In genomic region chr1:154840557-154841176, GRCh38 we compare ENCODE assay signal across 10 cellular contexts. TPM values are rescaled to one million over a fixed set of nuclear protein-coding genes. Genes with fewer than 3 reads are reported as not detected.
DNase-seq lines count a peak whose midpoint lies in the region; ATAC-seq and TF ChIP-seq lines count a peak whose summit lies in the region.
"Had no signal": no experiment of that assay in that cellular context is flagged by ENCODE, and none has a peak within 500 bp of the region (broad histone marks: within the 10 kb centered on the region; RNA-seq: fewer than 3 reads in every experiment).

No MANE protein-coding gene starts in this region.

- intact Hi-C loops in thyroid gland (cut with DNase I) = no loop called here

- H3K27me3 ChIP-seq in H9 (ENCODE audit: insufficient read depth, low read length) (no peaks in the 10 kb centered on the region), skeletal muscle tissue (ENCODE audit: control insufficient read depth in 3 of 3, insufficient read depth in 3 of 3, low read length in 3 of 3) (no peaks in the 10 kb centered on the region), thyroid gland (no peaks in the 10 kb centered on the region)

- H3K56ac ChIP-seq in H9 (ENCODE audit: insufficient read length, low read depth, low read length) = no peak overlapping the region

- TF ChIP-seq POLR2A in thyroid gland (IDR thresholded peaks at IDR 0.05) = no peak

- no peak overlapping the region; the same call in 1 of the 2 replicates for H3K14ac ChIP-seq in H9 (ENCODE audit: insufficient read depth, low read length)

- no peak overlapping the region for H3T11ph ChIP-seq in H9 (ENCODE audit: low read length)

- no peak overlapping the region for H3K4ac ChIP-seq in H9 (ENCODE audit: low read depth, low read length)

- ATAC-seq in SK-N-SH treated with all-trans-retinoic acid at 6 μM for 48 hours (peak; percentile 65), HG03378 (IDR thresholded peaks at IDR 0.05; ENCODE audit: unreplicated experiment) (no peak)
- ATAC-seq: activated T-helper 17 cell treated with anti-CD3 and anti-CD28 coated beads, Interleukin-2, amount 50 U/mL, for 72 hours had no signal

- H3K36me3 ChIP-seq in skeletal muscle tissue (ENCODE audit: control insufficient read depth in 3 of 3, insufficient read depth in 3 of 3, low read length in 3 of 3) = no peaks in the 10 kb centered on the region
- H3K36me3 ChIP-seq in thyroid gland = no peaks in the 10 kb centered on the region

- no peaks in the 10 kb centered on the region for H3K79me2 ChIP-seq in H9 (ENCODE audit: insufficient read depth, low read length)

- no peaks in the 10 kb centered on the region for H3K23me2 ChIP-seq in H9 (ENCODE audit: insufficient read length, low read depth, low read length, poor library complexity, severe bottlenecking)

- TF ChIP-seq CTCF in H9 (conservative IDR thresholded peaks at IDR 0.05) (0 out of 3 replicates have a peak, but pooled peaks have one; percentile 10), thyroid gland (IDR thresholded peaks at IDR 0.05) (no peak)

- H3K4me1 ChIP-seq in H9 (ENCODE audit: insufficient read depth, low read length) (no peaks in the 10 kb centered on the region), skeletal muscle tissue (ENCODE audit: control insufficient read depth in 3 of 3, insufficient read depth in 3 of 3, low read length in 3 of 3) (peaks cover 61 to 83% (median 64%) of the 10 kb centered on the region in 3 donors), thyroid gland (peaks cover 8 to 21% of the 10 kb centered on the region in 2 donors)

- H3K9me3 Mint-ChIP-seq in H9 = no peaks in the 10 kb centered on the region
- H3K9me3 Mint-ChIP-seq: activated T-helper 17 cell treated with anti-CD3 and anti-CD28 coated beads, Interleukin-2, amount 50 U/mL, for 72 hours had no signal

- H3K36me3 Mint-ChIP-seq in H9 (ENCODE audit: insufficient read depth in 1 of 3, low read depth in 3 of 3) = no peaks in the 10 kb centered on the region

- H2BK120ac ChIP-seq in H9 (ENCODE audit: low read depth, low read length, poor library complexity, severe bottlenecking) = no peak overlapping the region

- H3K23ac ChIP-seq in H9 (ENCODE audit: insufficient read length, low read depth, low read length) = no peak overlapping the region

- no peak overlapping the region for H4K8ac ChIP-seq in H9 (replicated peaks; ENCODE audit: insufficient read length, low read depth, low read length)

- no peak overlapping the region for H3K18ac ChIP-seq in H9 (ENCODE audit: insufficient read length, low read depth, low read length)

- DNase-seq in H9 = no peak
- peak; percentile 19 for DNase-seq in kidney tubule cell (ENCODE audit: low spot score)
- no peak for DNase-seq in NCI-H748 (lab: John Stamatoyannopoulos, UW; ENCODE audit: unreplicated experiment)
- DNase-seq in thyroid gland = no peak
- DNase-seq: occipital lobe; stimulated activated CD4-positive, alpha-beta T cell treated with anti-CD3 and anti-CD28 coated beads, Interleukin-4, amount 100 ng/mL, for 4 hours had no signal

- H3K9ac ChIP-seq in H9 (ENCODE audit: extremely low read depth, insufficient read length, low read length) = no peak overlapping the region
- H3K9ac ChIP-seq in skeletal muscle tissue (ENCODE audit: low read depth in 1 of 3, low read length in 3 of 3) = no peak overlapping the region

- H3K9me3 ChIP-seq in H9 (ENCODE audit: control insufficient read depth, low read depth, low read length) = no peaks in the 10 kb centered on the region
- H3K9me3 ChIP-seq in skeletal muscle tissue (ENCODE audit: control insufficient read depth in 3 of 3, low read length in 3 of 3) = no peaks in the 10 kb centered on the region
- H3K9me3 ChIP-seq in thyroid gland = no peaks in the 10 kb centered on the region

- H3K27ac ChIP-seq in H9 (ENCODE audit: insufficient read length, low read depth, low read length) (no peak overlapping the region), skeletal muscle tissue (ENCODE audit: low read depth, low read length) (peak overlapping the region; percentile 30), thyroid gland (peak overlapping the region in 1 of 3 donors; percentile 38)

- H2BK5ac ChIP-seq in H9 (ENCODE audit: insufficient read length, low read length) = no peak overlapping the region

- H2AK5ac ChIP-seq in H9 (ENCODE audit: insufficient read length, low read length) = no peak overlapping the region

- peak overlapping the region in 2 of 3 experiments; percentile 18 to 85; a peak in 2 of 7 replicates for H3K27ac Mint-ChIP-seq in H9
- H3K27ac Mint-ChIP-seq: activated T-helper 17 cell treated with anti-CD3 and anti-CD28 coated beads, Interleukin-2, amount 50 U/mL, for 72 hours had no signal

- H4K5ac ChIP-seq in H9 (ENCODE audit: insufficient read length, low read depth, low read length) = no peak overlapping the region

- H2BK12ac ChIP-seq in H9 (ENCODE audit: insufficient read length, low read depth, low read length) = no peak overlapping the region

- no peaks in the 10 kb centered on the region for H3K79me1 ChIP-seq in H9 (ENCODE audit: insufficient read depth, low read depth, low read length, poor library complexity, severe bottlenecking)

- H4K91ac ChIP-seq in H9 (ENCODE audit: insufficient read length, low read depth, low read length) = no peak overlapping the region

- WGBS in H9 (ENCODE audit: extremely low coverage, insufficient read length, low lambda C conversion rate) = no CpG with 5 or more reads among the region's 12 CpGs
- 65 to 78% methylated on average over 10 to 11 of the region's 12 CpGs for WGBS in thyroid gland, 2 donors

- no peak overlapping the region for H2BK20ac ChIP-seq in H9 (ENCODE audit: low read depth, low read length, poor library complexity, severe bottlenecking)

- H3K4me3 Mint-ChIP-seq in H9 = peak overlapping the region in 1 of 2 experiments; percentile 35; a peak in 1 of 5 replicates
- H3K4me3 Mint-ChIP-seq: activated T-helper 17 cell treated with anti-CD3 and anti-CD28 coated beads, Interleukin-2, amount 50 U/mL, for 72 hours had no signal

- H3K4me1 Mint-ChIP-seq in H9 = peaks cover 18 to 41% of the 10 kb centered on the region in 2 experiments
- H3K4me1 Mint-ChIP-seq: activated T-helper 17 cell treated with anti-CD3 and anti-CD28 coated beads, Interleukin-2, amount 50 U/mL, for 72 hours had no signal

- H3K4me2 ChIP-seq in H9 (ENCODE audit: insufficient read depth, insufficient read length, low read length) = no peak overlapping the region

- H3K27me3 Mint-ChIP-seq in H9 (ENCODE audit: low read depth) = no peaks in the 10 kb centered on the region; the same call in 1 of the 2 replicates

- H2AFZ ChIP-seq in H9 (ENCODE audit: low read length) = no peak overlapping the region

- peak overlapping the region in 1 of 3 donors; percentile 6 for H3K4me3 ChIP-seq in skeletal muscle tissue (ENCODE audit: low read length in 3 of 3)
- no peak overlapping the region for H3K4me3 ChIP-seq in thyroid gland (replicated peaks in 1 of 3)

- H2BK15ac ChIP-seq in H9 (ENCODE audit: low read depth, low read length) = no peak overlapping the region

- no peaks in the 10 kb centered on the region for H4K20me1 ChIP-seq in H9 (ENCODE audit: control insufficient read depth, insufficient read depth, insufficient read length)

TF ChIP-seq in SK-N-SH treated with all-trans-retinoic acid at 6 μM for 48 hours, 23 proteins besides CTCF, POLR2A, EP300 and RAD21:
- no peak for TF ChIP-seq CSRNP3 (CRISPR knock-in tag; IDR thresholded peaks at IDR 0.05)
- no peak for TF ChIP-seq BACH2 (CRISPR knock-in tag; IDR thresholded peaks at IDR 0.05; ENCODE audit: borderline replicate concordance)
- no peak for TF ChIP-seq OSR1 (CRISPR knock-in tag; IDR thresholded peaks at IDR 0.05)
- TF ChIP-seq, protein P1, sequence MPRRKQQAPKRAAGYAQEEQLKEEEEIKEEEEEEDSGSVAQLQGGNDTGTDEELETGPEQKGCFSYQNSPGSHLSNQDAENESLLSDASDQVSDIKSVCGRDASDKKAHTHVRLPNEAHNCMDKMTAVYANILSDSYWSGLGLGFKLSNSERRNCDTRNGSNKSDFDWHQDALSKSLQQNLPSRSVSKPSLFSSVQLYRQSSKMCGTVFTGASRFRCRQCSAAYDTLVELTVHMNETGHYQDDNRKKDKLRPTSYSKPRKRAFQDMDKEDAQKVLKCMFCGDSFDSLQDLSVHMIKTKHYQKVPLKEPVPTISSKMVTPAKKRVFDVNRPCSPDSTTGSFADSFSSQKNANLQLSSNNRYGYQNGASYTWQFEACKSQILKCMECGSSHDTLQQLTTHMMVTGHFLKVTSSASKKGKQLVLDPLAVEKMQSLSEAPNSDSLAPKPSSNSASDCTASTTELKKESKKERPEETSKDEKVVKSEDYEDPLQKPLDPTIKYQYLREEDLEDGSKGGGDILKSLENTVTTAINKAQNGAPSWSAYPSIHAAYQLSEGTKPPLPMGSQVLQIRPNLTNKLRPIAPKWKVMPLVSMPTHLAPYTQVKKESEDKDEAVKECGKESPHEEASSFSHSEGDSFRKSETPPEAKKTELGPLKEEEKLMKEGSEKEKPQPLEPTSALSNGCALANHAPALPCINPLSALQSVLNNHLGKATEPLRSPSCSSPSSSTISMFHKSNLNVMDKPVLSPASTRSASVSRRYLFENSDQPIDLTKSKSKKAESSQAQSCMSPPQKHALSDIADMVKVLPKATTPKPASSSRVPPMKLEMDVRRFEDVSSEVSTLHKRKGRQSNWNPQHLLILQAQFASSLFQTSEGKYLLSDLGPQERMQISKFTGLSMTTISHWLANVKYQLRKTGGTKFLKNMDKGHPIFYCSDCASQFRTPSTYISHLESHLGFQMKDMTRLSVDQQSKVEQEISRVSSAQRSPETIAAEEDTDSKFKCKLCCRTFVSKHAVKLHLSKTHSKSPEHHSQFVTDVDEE (CRISPR knock-in tag; IDR thresholded peaks at IDR 0.05) = no peak
- no peak for TF ChIP-seq ZC3H10 (CRISPR knock-in tag; IDR thresholded peaks at IDR 0.05)
- no peak for TF ChIP-seq RARB (CRISPR knock-in tag; IDR thresholded peaks at IDR 0.05)
- TF ChIP-seq ISL1 (CRISPR knock-in tag; IDR thresholded peaks at IDR 0.05) = no peak
- TF ChIP-seq ZFP30 (CRISPR knock-in tag; IDR thresholded peaks at IDR 0.05) = no peak
TF ChIP-seq in SK-N-SH treated with all-trans-retinoic acid at 6 μM for 48 hours: peak in this region for 0.

RNA-seq across cellular contexts. Expression of gene KCNN3, which starts 29.4 kb away (rescaled TPM):
- total RNA-seq in H9 (2021) (0.83 TPM in 2 replicates), skeletal muscle tissue (3.7 TPM), thyroid gland (1 to 10 TPM; 3.5 to 5.6 (median 4.4) TPM)
